Comparison of ENCODE assay signal across 26 cellular contexts in the genomic region with DNA sequence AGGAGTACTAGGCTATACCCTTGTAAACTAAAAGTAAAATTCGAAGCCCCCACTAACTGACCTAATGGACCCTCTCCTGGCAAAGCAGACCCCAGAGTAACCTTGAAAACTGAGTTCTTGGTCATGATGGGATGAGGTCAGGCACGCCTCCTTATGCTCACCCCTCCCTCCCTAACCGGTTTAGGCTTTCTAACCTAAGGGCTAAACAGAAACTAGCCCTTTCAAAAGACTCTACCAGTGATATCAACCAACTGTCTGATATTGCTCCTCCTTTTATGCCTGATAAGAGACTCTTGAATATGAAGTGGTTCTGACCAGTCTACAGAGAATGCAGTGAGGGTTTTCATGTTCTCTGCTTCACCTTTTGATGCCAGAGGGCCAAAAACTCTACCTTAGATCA. TPM values are rescaled to one million over a fixed set of nuclear protein-coding genes. Genes with fewer than 3 reads are reported as not detected.
A peak's percentile ranks its signal among the peaks of the same experiment; 100 is the strongest.
DNase-seq lines count a peak whose midpoint lies in the region; ATAC-seq, FAIRE-seq and TF ChIP-seq lines count a peak whose summit lies in the region.
"Had no signal": no experiment of that assay in that cellular context is flagged by ENCODE, and none has a peak within 500 bp of the region (broad histone marks: within the 10 kb centered on the region; RNA-seq: fewer than 3 reads in every experiment).

No MANE protein-coding gene starts in this region.

- CTCF ChIA-PET in K562 (lab: Yijun Ruan, JAX; ENCODE audit: low intra/inter-chr PET ratio), result no interaction called here

- H3K36me3 ChIP-seq in GM23338 (ENCODE audit: insufficient read depth) (no peaks in the 10 kb centered on the region), K562 (ENCODE audit: control insufficient read depth, insufficient read depth, low read length) (no peaks in the 10 kb centered on the region), small intestine (ENCODE audit: control insufficient read depth in 2 of 2, insufficient read depth in 2 of 2, low read length in 2 of 2) (no peaks in the 10 kb centered on the region)
- H3K36me3 ChIP-seq: BLaER1 treated with 17β-estradiol and CSF1 and Interleukin-3, amounts not matched to agents 10 nM and 100 nM had no signal

- TF ChIP-seq RAD21 in K562 (CRISPR knock-in tag; conservative IDR thresholded peaks at IDR 0.05 in 1 of 2, IDR thresholded peaks at IDR 0.05 in 1 of 2), result no peak

- ATAC-seq in GM23338, result no peak
- ATAC-seq in K562, result no peak
- ATAC-seq in GM21423 (IDR thresholded peaks at IDR 0.05; ENCODE audit: unreplicated experiment), result no peak
- ATAC-seq: A549; CD8-positive, alpha-beta T cell; GM12878 had no signal

- no peaks in the 10 kb centered on the region for H3K9me2 ChIP-seq in GM23338 (ENCODE audit: insufficient read depth)

- no peak overlapping the region for H3K4me3 Mint-ChIP-seq in GM23338
- H3K4me3 Mint-ChIP-seq: B cell; CD4-positive, alpha-beta T cell; CD8-positive, alpha-beta T cell had no signal

- H3K4me1 Mint-ChIP-seq in GM23338, result peaks cover 8% of the 10 kb centered on the region; the same call in 2 of the 3 replicates

- no peaks in the 10 kb centered on the region for H3K9me3 Mint-ChIP-seq in GM23338
- H3K9me3 Mint-ChIP-seq: CD4-positive, alpha-beta T cell; CD8-positive, alpha-beta T cell had no signal

- no peaks in the 10 kb centered on the region for H3K36me3 Mint-ChIP-seq in GM23338 (ENCODE audit: low read depth)
- H3K36me3 Mint-ChIP-seq: CD8-positive, alpha-beta T cell had no signal

- H3K9me1 ChIP-seq in K562 (ENCODE audit: control insufficient read depth, insufficient read depth, low read length), result no peaks in the 10 kb centered on the region

- no peak overlapping the region for H3K4me3 ChIP-seq in GM23338
- no peak overlapping the region for H3K4me3 ChIP-seq in K562
- no peak overlapping the region for H3K4me3 ChIP-seq in small intestine (ENCODE audit: low read depth in 1 of 2, low read length in 2 of 2)
- H3K4me3 ChIP-seq: A549; BLaER1 treated with 17β-estradiol and CSF1 and Interleukin-3, amounts not matched to agents 10 nM and 100 nM; GM12878 had no signal

- FAIRE-seq in K562 (lab: Jason Lieb, UNC) (no peak), small intestine (lab: Jason Lieb, UNC) (no peak)
- FAIRE-seq: A549, D721Med, GM12878, GM12892, GM18507 had no signal

- POLR2A ChIA-PET in K562 (lab: Yijun Ruan, JAX), result no interaction called here

- H3K27ac ChIP-seq in GM23338 (ENCODE audit: low read depth) (no peak overlapping the region), K562 (ENCODE audit: extremely low read depth, low read depth, low read length) (no peak overlapping the region), small intestine (ENCODE audit: low read depth in 1 of 2, low read length in 1 of 2) (no peak overlapping the region)
- H3K27ac ChIP-seq: 22Rv1; A549; BLaER1 treated with 17β-estradiol and CSF1 and Interleukin-3, amounts not matched to agents 10 nM and 100 nM; C4-2B had no signal

- H3K9ac ChIP-seq in K562 (ENCODE audit: insufficient read depth in 1 of 2, low read depth in 2 of 2, low read length in 2 of 2), result no peak overlapping the region
- H3K9ac ChIP-seq: BLaER1 treated with 17β-estradiol and CSF1 and Interleukin-3, amounts not matched to agents 10 nM and 100 nM had no signal

- no peak for TF ChIP-seq EP300 in K562 (IDR thresholded peaks at IDR 0.05; ENCODE audit: low read length)

- peaks cover 3% of the 10 kb centered on the region for H3K27me3 Mint-ChIP-seq in GM23338 (ENCODE audit: insufficient read depth, low read depth, poor library complexity)
- H3K27me3 Mint-ChIP-seq: B cell; CD4-positive, alpha-beta T cell had no signal

- peaks cover 6% of the 10 kb centered on the region for H3K4me1 ChIP-seq in GM23338 (ENCODE audit: insufficient read depth)
- peaks cover 3 to 8% of the 10 kb centered on the region in 2 experiments; a peak in 4 of 5 replicates for H3K4me1 ChIP-seq in K562 (replicated peaks in 1 of 2; ENCODE audit: control insufficient read depth in 2 of 2, insufficient read depth in 2 of 2, low read length in 2 of 2)
- H3K4me1 ChIP-seq in small intestine (ENCODE audit: control insufficient read depth in 2 of 2, insufficient read depth in 1 of 2, low read depth in 1 of 2, low read length in 1 of 2), result no peaks in the 10 kb centered on the region

- H3K9me3 ChIP-seq in K562 (replicated peaks; ENCODE audit: control insufficient read depth, insufficient read depth, low read depth, low read length) (no peaks in the 10 kb centered on the region), small intestine (ENCODE audit: control insufficient read depth, low read depth) (no peaks in the 10 kb centered on the region)
- H3K9me3 ChIP-seq: A549; BLaER1 treated with 17β-estradiol and CSF1 and Interleukin-3, amounts not matched to agents 10 nM and 100 nM; Caco-2 had no signal

- no peaks in the 10 kb centered on the region for H3F3A ChIP-seq in GM23338 (replicated peaks; ENCODE audit: low read depth)

- H3K79me2 ChIP-seq in GM23338 (replicated peaks; ENCODE audit: insufficient read depth) (no peaks in the 10 kb centered on the region), K562 (ENCODE audit: control insufficient read depth, insufficient read depth, low read length) (peaks cover 1% of the 10 kb centered on the region)

- H4K20me1 ChIP-seq in GM23338 (replicated peaks; ENCODE audit: insufficient read depth), result no peaks in the 10 kb centered on the region
- no peaks in the 10 kb centered on the region for H4K20me1 ChIP-seq in K562 (replicated peaks; ENCODE audit: control insufficient read depth, insufficient read depth, low read length)
- H4K20me1 ChIP-seq: BLaER1 treated with 17β-estradiol and CSF1 and Interleukin-3, amounts not matched to agents 10 nM and 100 nM had no signal

- TF ChIP-seq POLR2A in K562 (conservative IDR thresholded peaks at IDR 0.05), result no peak

- H3K4me2 ChIP-seq in GM23338, result no peak overlapping the region
- H3K4me2 ChIP-seq in K562 (ENCODE audit: insufficient read depth, low read length), result 0 out of 2 replicates have a peak overlapping the region, but pooled peaks have one; percentile 5
- H3K4me2 ChIP-seq: A549; BLaER1 treated with 17β-estradiol and CSF1 and Interleukin-3, amounts not matched to agents 10 nM and 100 nM had no signal

- intact Hi-C loops in K562 (cut with micrococcal nuclease), result no loop called here

- in situ Hi-C loops in K562 (cut with MboI), result no loop called here

- BruUV-seq in K562 (replicated peaks; lab: Mats Ljungman, UMichigan), result no TSS peak

- 44% methylated on average over 3 of the region's 3 CpGs for WGBS in K562 (ENCODE audit: insufficient coverage, low coverage, missing lambda C conversion rate)
- WGBS in small intestine, 3 donors, result 80 to 85% (median 84%) methylated on average over 3 of the region's 3 CpGs

- TF ChIP-seq CTCF in GM23338 (conservative IDR thresholded peaks at IDR 0.05; ENCODE audit: low read depth in 2 of 2) (no peak), K562 (IDR thresholded peaks at IDR 0.05 in 2 of 3, conservative IDR thresholded peaks at IDR 0.05 in 1 of 3; ENCODE audit: insufficient read depth in 2 of 3, low read depth in 1 of 3, low read length in 3 of 3) (no peak)

- H3K27me3 ChIP-seq in GM23338 (ENCODE audit: insufficient read depth), result no peaks in the 10 kb centered on the region
- H3K27me3 ChIP-seq in K562 (ENCODE audit: control insufficient read depth in 2 of 2, insufficient read depth in 2 of 2, low read length in 2 of 2), result no peaks in the 10 kb centered on the region
- no peaks in the 10 kb centered on the region for H3K27me3 ChIP-seq in small intestine (ENCODE audit: control insufficient read depth in 2 of 2, insufficient read depth in 2 of 2, low read length in 2 of 2)
- H3K27me3 ChIP-seq: BLaER1 treated with 17β-estradiol and CSF1 and Interleukin-3, amounts not matched to agents 10 nM and 100 nM had no signal

- DNase-seq in DMS53 (lab: John Stamatoyannopoulos, UW), result peak; percentile 56
- DNase-seq in DMS53 treated with DMSO at 0.1 percent for 48 hours (lab: John Stamatoyannopoulos, UW; ENCODE audit: unreplicated experiment), result no peak
- DNase-seq in GM23338 (ENCODE audit: low spot score), result no peak
- DNase-seq in K562 (ENCODE audit: extremely low read depth in 1 of 4, low spot score in 3 of 4), result no peak
- no peak for DNase-seq in small intestine
- DNase-seq: AML-193; Caco-2; Calu3; CD4-positive, alpha-beta T cell; CD8-positive, alpha-beta T cell; DMS 273 treated with DMSO at 0.1 percent for 48 hours; DMS153; DMS79; DND-41; EL; GDM1 had no signal

- no peak overlapping the region for H3K27ac Mint-ChIP-seq in GM23338
- H3K27ac Mint-ChIP-seq: B cell; CD4-positive, alpha-beta T cell; CD8-positive, alpha-beta T cell had no signal

- H2AFZ ChIP-seq in GM23338 (0 out of 2 replicates have a peak overlapping the region, but pooled peaks have one; percentile 32), K562 (ENCODE audit: low read depth, low read length) (peak overlapping the region; percentile 66)

RNA-seq across cellular contexts. Expression of a gene that starts 4.8 kb away (rescaled TPM):
- total RNA-seq in GM23338 (2014; rRNA removed; shearing (Covaris generic)), result 45.3 and 51.5 TPM in 2 replicates
- polyA plus RNA-seq in GM23338 (2016; fragmentation: Nextera tagmentation; extraction: Ambion mirVana) (21.4 and 22.7 TPM in 2 replicates), K562 (2011; rRNA removed) (47.0 and 52.5 TPM in 2 replicates), K562 (2014; fragmentation: Illumina TruSeq; extraction: Trizol) (40.3 and 44.3 TPM in 2 replicates), K562 (2014; fragmentation: Nextera tagmentation; extraction: Ambion mirVana) (1 to 10 TPM; 4.9 to 5.6 TPM), K562 (2014; rRNA removed) (27.4 and 34.7 TPM in 2 replicates), small intestine (10 to 100 TPM; 67.8 to 95.9 (median 83.2) TPM)
- total RNA-seq in K562 (2011; cell fraction: chromatin; rRNA removed; ENCODE audit: low replicate concordance), result 98.6 and 135 TPM in 2 replicates
- total RNA-seq in K562 (2011; cell fraction: nucleolus; rRNA removed), result 109 and 111 TPM in 2 replicates
- 113 and 115 TPM in 2 replicates for total RNA-seq in K562 (2011; cell fraction: nucleoplasm; rRNA removed)
- total RNA-seq in K562 (2014; rRNA removed) (14.3 and 17.4 TPM in 2 replicates), K562 (2014; rRNA removed; fragmentation: Illumina TruSeq; extraction: Trizol) (22.2 and 22.4 TPM in 2 replicates), K562 (2015; rRNA removed; fragmentation: Illumina TruSeq; extraction: Trizol) (23.0 and 25.3 TPM in 2 replicates), K562 (2021) (31.1 and 32.5 TPM in 2 replicates)
- 49.0 and 53.0 TPM in 2 replicates for polyA plus RNA-seq in K562 (2011; cell fraction: cytosol; rRNA removed)
- polyA plus RNA-seq in K562 (2011; cell fraction: nucleus; rRNA removed), result 54.2 and 55.4 TPM in 2 replicates
- 22.1 and 29.4 TPM in 2 replicates for polyA plus RNA-seq in K562 (2012)
- 41.0 and 52.4 TPM in 2 replicates for polyA minus RNA-seq in K562 (2011; rRNA and poly(A)+ RNA removed)
- 21.6 and 22.0 TPM in 2 replicates for polyA minus RNA-seq in K562 (2011; cell fraction: cytosol; rRNA and poly(A)+ RNA removed)
- polyA minus RNA-seq in K562 (2011; cell fraction: nucleus; rRNA and poly(A)+ RNA removed), result 19.3 and 28.1 TPM in 2 replicates

RNA-seq across cellular contexts. Expression of a gene that starts 37.4 kb away (rescaled TPM):
- total RNA-seq in GM23338 (2014; rRNA removed; shearing (Covaris generic)), result 5.0 and 9.7 TPM in 2 replicates
- polyA plus RNA-seq in GM23338 (2016; fragmentation: Nextera tagmentation; extraction: Ambion mirVana) (4.9 and 5.1 TPM in 2 replicates), K562 (2011; rRNA removed) (0.39 and 0.95 TPM in 2 replicates), K562 (2014; fragmentation: Illumina TruSeq; extraction: Trizol) (0.45 and 0.46 TPM in 2 replicates), K562 (2014; fragmentation: Nextera tagmentation; extraction: Ambion mirVana) (under 1 TPM; 0.08 to 0.11 TPM), K562 (2014; rRNA removed) (0.12 and 0.26 TPM in 2 replicates), small intestine (100 to 1,000 TPM in 1 of 3 donors, 10 to 100 TPM in 1, 1 to 10 TPM in 1; 4.7 to 196 (median 17.6) TPM)
- 3.2 and 4.9 TPM in 2 replicates for total RNA-seq in K562 (2011; cell fraction: chromatin; rRNA removed; ENCODE audit: low replicate concordance)
- total RNA-seq in K562 (2011; cell fraction: nucleolus; rRNA removed), result 1.8 and 2.7 TPM in 2 replicates
- total RNA-seq in K562 (2011; cell fraction: nucleoplasm; rRNA removed), result 1.8 and 2.6 TPM in 2 replicates
- total RNA-seq in K562 (2014; rRNA removed) (0.04 and 0.27 TPM in 2 replicates), K562 (2014; rRNA removed; fragmentation: Illumina TruSeq; extraction: Trizol) (0.29 and 0.35 TPM in 2 replicates), K562 (2015; rRNA removed; fragmentation: Illumina TruSeq; extraction: Trizol) (0.08 and 0.25 TPM in 2 replicates), K562 (2021) (0.84 and 1.2 TPM in 2 replicates)
- polyA plus RNA-seq in K562 (2011; cell fraction: cytosol; rRNA removed), result 0.09 and 0.18 TPM in 2 replicates
- polyA plus RNA-seq in K562 (2011; cell fraction: nucleus; rRNA removed), result 2.1 and 3.7 TPM in 2 replicates
- 0.26 and 0.48 TPM in 2 replicates for polyA plus RNA-seq in K562 (2012)
- 0.28 and 0.87 TPM in 2 replicates for polyA minus RNA-seq in K562 (2011; rRNA and poly(A)+ RNA removed)
- not detected in 2 replicates for polyA minus RNA-seq in K562 (2011; cell fraction: cytosol; rRNA and poly(A)+ RNA removed)
- 1.2 and 1.8 TPM in 2 replicates for polyA minus RNA-seq in K562 (2011; cell fraction: nucleus; rRNA and poly(A)+ RNA removed)

RNA-seq across cellular contexts. Expression of a gene that starts 52.4 kb away (rescaled TPM):
- 66.7 and 71.7 TPM in 2 replicates for total RNA-seq in GM23338 (2014; rRNA removed; shearing (Covaris generic))
- polyA plus RNA-seq in GM23338 (2016; fragmentation: Nextera tagmentation; extraction: Ambion mirVana) (157 and 160 TPM in 2 replicates), K562 (2011; rRNA removed) (71.4 and 92.5 TPM in 2 replicates), K562 (2014; fragmentation: Illumina TruSeq; extraction: Trizol) (99.2 and 121 TPM in 2 replicates), K562 (2014; fragmentation: Nextera tagmentation; extraction: Ambion mirVana) (100 to 1,000 TPM; 149 to 186 TPM), K562 (2014; rRNA removed) (107 and 112 TPM in 2 replicates), small intestine (10 to 100 TPM; 12.3 to 32.3 (median 14.1) TPM)
- 73.4 and 85.5 TPM in 2 replicates for total RNA-seq in K562 (2011; cell fraction: chromatin; rRNA removed; ENCODE audit: low replicate concordance)
- 47.0 and 47.5 TPM in 2 replicates for total RNA-seq in K562 (2011; cell fraction: nucleolus; rRNA removed)
- total RNA-seq in K562 (2011; cell fraction: nucleoplasm; rRNA removed), result 50.0 and 50.4 TPM in 2 replicates
- total RNA-seq in K562 (2014; rRNA removed) (66.5 and 97.2 TPM in 2 replicates), K562 (2014; rRNA removed; fragmentation: Illumina TruSeq; extraction: Trizol) (82.7 and 85.9 TPM in 2 replicates), K562 (2015; rRNA removed; fragmentation: Illumina TruSeq; extraction: Trizol) (66.9 and 75.1 TPM in 2 replicates), K562 (2021) (85.1 and 92.0 TPM in 2 replicates)
- 55.9 and 63.4 TPM in 2 replicates for polyA plus RNA-seq in K562 (2011; cell fraction: cytosol; rRNA removed)
- 51.0 and 63.3 TPM in 2 replicates for polyA plus RNA-seq in K562 (2011; cell fraction: nucleus; rRNA removed)
- polyA plus RNA-seq in K562 (2012), result 50.3 and 124 TPM in 2 replicates
- polyA minus RNA-seq in K562 (2011; rRNA and poly(A)+ RNA removed), result 32.7 and 39.5 TPM in 2 replicates
- polyA minus RNA-seq in K562 (2011; cell fraction: cytosol; rRNA and poly(A)+ RNA removed), result 15.3 and 30.8 TPM in 2 replicates
- 19.4 and 30.4 TPM in 2 replicates for polyA minus RNA-seq in K562 (2011; cell fraction: nucleus; rRNA and poly(A)+ RNA removed)

RNA-seq across cellular contexts. Expression of a gene that starts 52.6 kb away (rescaled TPM):
- total RNA-seq in GM23338 (2014; rRNA removed; shearing (Covaris generic)), result 378 and 416 TPM in 2 replicates
- polyA plus RNA-seq in GM23338 (2016; fragmentation: Nextera tagmentation; extraction: Ambion mirVana), result 224 and 238 TPM in 2 replicates
- total RNA-seq in K562 (2011; cell fraction: chromatin; rRNA removed; ENCODE audit: low replicate concordance), result 114 and 294 TPM in 2 replicates
- total RNA-seq in K562 (2011; cell fraction: nucleolus; rRNA removed), result 282 and 350 TPM in 2 replicates
- total RNA-seq in K562 (2011; cell fraction: nucleoplasm; rRNA removed), result 189 and 209 TPM in 2 replicates
- total RNA-seq in K562 (2014; rRNA removed), result 445 and 447 TPM in 2 replicates
- 245 and 293 TPM in 2 replicates for total RNA-seq in K562 (2014; rRNA removed; fragmentation: Illumina TruSeq; extraction: Trizol)
- total RNA-seq in K562 (2015; rRNA removed; fragmentation: Illumina TruSeq; extraction: Trizol), result 333 and 335 TPM in 2 replicates
- 345 and 377 TPM in 2 replicates for total RNA-seq in K562 (2021)
- polyA plus RNA-seq in K562 (2011; rRNA removed), result 437 and 459 TPM in 2 replicates
- 556 and 694 TPM in 2 replicates for polyA plus RNA-seq in K562 (2011; cell fraction: cytosol; rRNA removed)
- 446 and 452 TPM in 2 replicates for polyA plus RNA-seq in K562 (2011; cell fraction: nucleus; rRNA removed)
- 284 and 340 TPM in 2 replicates for polyA plus RNA-seq in K562 (2012)
- polyA plus RNA-seq in K562 (2014; fragmentation: Illumina TruSeq; extraction: Trizol), result 428 and 468 TPM in 2 replicates
- 100 to 1,000 TPM in 1 of 2 experiments, 10 to 100 TPM in 1; 73.6 to 123 TPM for polyA plus RNA-seq in K562 (2014; fragmentation: Nextera tagmentation; extraction: Ambion mirVana)
- polyA plus RNA-seq in K562 (2014; rRNA removed), result 449 and 464 TPM in 2 replicates
- 158 and 180 TPM in 2 replicates for polyA minus RNA-seq in K562 (2011; rRNA and poly(A)+ RNA removed)
- 115 and 128 TPM in 2 replicates for polyA minus RNA-seq in K562 (2011; cell fraction: cytosol; rRNA and poly(A)+ RNA removed)
- polyA minus RNA-seq in K562 (2011; cell fraction: nucleus; rRNA and poly(A)+ RNA removed), result 169 and 221 TPM in 2 replicates
- polyA plus RNA-seq in small intestine, result 100 to 1,000 TPM; 165 to 311 (median 210) TPM
